ENCODE assay signal across 10 cellular contexts in genomic region chr6:98769546-98769945, GRCh38.
DNase-seq lines count a peak whose midpoint lies in the region; ATAC-seq, FAIRE-seq and TF ChIP-seq lines count a peak whose summit lies in the region.
"Had no signal": no experiment of that assay in that cellular context is flagged by ENCODE, and none has a peak within 500 bp of the region (broad histone marks: within the 10 kb centered on the region; RNA-seq: fewer than 3 reads in every experiment).

No MANE protein-coding gene starts in this region.

- H3K4me2 ChIP-seq in H1 (ENCODE audit: insufficient read depth in 1 of 2, low read depth in 2 of 2, low read length in 2 of 2), result no peak overlapping the region

- DNase-seq in NCI-H1092 (lab: John Stamatoyannopoulos, UW) (peak; percentile 19), H1 (ENCODE audit: low read depth in 1 of 2, low spot score in 2 of 2) (no peak), right atrium auricular region (ENCODE audit: low spot score) (no peak), NCI-H1694 treated with DMSO at 0.1 percent for 48 hours (lab: John Stamatoyannopoulos, UW) (no peak)
- no peak for DNase-seq in effector CD8-positive, alpha-beta T cell (lab: John Stamatoyannopoulos, UW)

- no peak overlapping the region for H3K23ac ChIP-seq in H1 (ENCODE audit: insufficient read length)

- H3K4me1 ChIP-seq in H1 (replicated peaks in 1 of 4; ENCODE audit: control insufficient read depth in 3 of 4, insufficient read depth in 4 of 4, low read length in 3 of 4) (no peaks in the 10 kb centered on the region), right atrium auricular region (no peaks in the 10 kb centered on the region)
- H3K4me1 ChIP-seq: body of pancreas had no signal

- H3K4me3 ChIP-seq in H1 (ENCODE audit: extremely low read depth in 1 of 4, insufficient read depth in 2 of 4, low read depth in 3 of 4, low read length in 4 of 4) (no peak overlapping the region), right atrium auricular region (no peak overlapping the region)
- H3K4me3 ChIP-seq: body of pancreas had no signal

- peak; percentile 78 for FAIRE-seq in H1 (lab: Jason Lieb, UNC)

- H3K79me2 ChIP-seq in H1 (ENCODE audit: control insufficient read depth in 1 of 2, insufficient read depth in 2 of 2, low read length in 2 of 2), result no peaks in the 10 kb centered on the region

- no peak overlapping the region for H3K4ac ChIP-seq in H1 (replicated peaks; ENCODE audit: insufficient read length, low read depth, low read length)

- H3K27me3 ChIP-seq in H1 (replicated peaks in 1 of 4; ENCODE audit: control insufficient read depth in 3 of 4, extremely low read depth in 1 of 4, insufficient read depth in 3 of 4, low read length in 3 of 4) (no peaks in the 10 kb centered on the region), right atrium auricular region (no peaks in the 10 kb centered on the region)

- TF ChIP-seq RAD21 in H1 (IDR thresholded peaks at IDR 0.05 in 1 of 2, conservative IDR thresholded peaks at IDR 0.05 in 1 of 2; ENCODE audit: low read depth in 2 of 2, low read length in 2 of 2), result peak; percentile 66 to 67

- 74% methylated on average over 1 of the region's 1 CpG; no CpG with 5 or more reads in 1 of the 2 experiments for WGBS in H1 (ENCODE audit: extremely low coverage in 1 of 2, insufficient coverage in 1 of 2, insufficient read length in 1 of 2, insufficient replicate concordance in 2 of 2, low coverage in 1 of 2, low lambda C conversion rate in 2 of 2, missing lambda C conversion rate in 1 of 2), 2 experiments

- H3K27ac ChIP-seq in C4-2B (no peak overlapping the region), H1 (ENCODE audit: low read depth, low read length) (no peak overlapping the region), right atrium auricular region (no peak overlapping the region)
- H3K27ac ChIP-seq: body of pancreas, HL-60 had no signal

- no peak overlapping the region for H3K56ac ChIP-seq in H1 (replicated peaks; ENCODE audit: insufficient read length, low read depth, low read length)

- H3K9me3 ChIP-seq in H1 (ENCODE audit: insufficient read depth in 2 of 2, low read depth in 1 of 2, low read length in 1 of 2), result no peaks in the 10 kb centered on the region
- H3K9me3 ChIP-seq in right atrium auricular region, result no peaks in the 10 kb centered on the region
- H3K9me3 ChIP-seq: body of pancreas had no signal

- no peak overlapping the region for H3K9ac ChIP-seq in H1 (replicated peaks in 1 of 4; ENCODE audit: extremely low read depth in 1 of 4, low read depth in 3 of 4, low read length in 3 of 4)

- peak; percentile 69 for ATAC-seq in GM18498 (IDR thresholded peaks at IDR 0.05; ENCODE audit: unreplicated experiment)
- no peak for ATAC-seq in GM19397 (IDR thresholded peaks at IDR 0.05; ENCODE audit: unreplicated experiment)
- ATAC-seq: body of pancreas had no signal

- no peak overlapping the region for H2BK12ac ChIP-seq in H1 (ENCODE audit: low read depth, low read length)

- POLR2A ChIA-PET in H1 (lab: Charles Lee; ENCODE audit: partially characterized antibody), result no interaction called here

- no peak overlapping the region for H4K8ac ChIP-seq in H1 (ENCODE audit: extremely low read depth, insufficient read depth, low read length)

- H2BK15ac ChIP-seq in H1 (ENCODE audit: low read length), result no peak overlapping the region

- no peak for TF ChIP-seq POLR2A in H1 (IDR thresholded peaks at IDR 0.05; ENCODE audit: control extremely low read depth in 1 of 2, low read depth in 2 of 2, low read length in 2 of 2)

- no peak overlapping the region for H4K91ac ChIP-seq in H1 (replicated peaks; ENCODE audit: insufficient read length, low read length)

- no peaks in the 10 kb centered on the region; the same call in 1 of the 2 replicates for H3K23me2 ChIP-seq in H1 (ENCODE audit: low read depth, low read length)

- TF ChIP-seq CTCF in C4-2B (conservative IDR thresholded peaks at IDR 0.05), result peak; percentile 48
- TF ChIP-seq CTCF in H1 (IDR thresholded peaks at IDR 0.05; ENCODE audit: control extremely low read depth in 1 of 3, insufficient read depth in 1 of 3, low read depth in 1 of 3, low read length in 3 of 3), result peak; percentile 16 to 42 (median 39)
- no peak for TF ChIP-seq CTCF in right atrium auricular region (IDR thresholded peaks at IDR 0.05)

- no peak overlapping the region for H2BK20ac ChIP-seq in H1 (ENCODE audit: low read length)

- H4K5ac ChIP-seq in H1 (ENCODE audit: insufficient read length, low read depth, low read length), result no peak overlapping the region

- TF ChIP-seq EP300 in H1 (IDR thresholded peaks at IDR 0.05; ENCODE audit: borderline replicate concordance in 1 of 2, low read depth in 2 of 2, low read length in 2 of 2), result no peak

- H3K36me3 ChIP-seq in H1 (ENCODE audit: control insufficient read depth in 2 of 4, insufficient read depth in 4 of 4, low read length in 3 of 4), result no peaks in the 10 kb centered on the region
- no peaks in the 10 kb centered on the region for H3K36me3 ChIP-seq in right atrium auricular region

- no peak overlapping the region for H2BK5ac ChIP-seq in H1 (ENCODE audit: low read depth, low read length)

- CTCF ChIA-PET in H1 (lab: Charles Lee; ENCODE audit: partially characterized antibody), result interaction anchor here (0.7 to 2.6 kb wide), 11 partner anchors 10 to 346 kb away, joined by 3 to 9 read pairs (median 3); no protein-coding TSS in a partner anchor

- H2BK120ac ChIP-seq in H1 (replicated peaks; ENCODE audit: low read depth, low read length), result no peak overlapping the region

- H3K14ac ChIP-seq in H1 (ENCODE audit: insufficient read length), result no peak overlapping the region

- H2AK5ac ChIP-seq in H1 (ENCODE audit: low read depth, low read length), result no peak overlapping the region

- H2AFZ ChIP-seq in H1 (ENCODE audit: low read length), result no peak overlapping the region

- no peaks in the 10 kb centered on the region for H3K79me1 ChIP-seq in H1 (ENCODE audit: low read depth, low read length)

- H4K20me1 ChIP-seq in H1 (replicated peaks in 1 of 2; ENCODE audit: control insufficient read depth in 1 of 2, insufficient read depth in 2 of 2, low read length in 2 of 2), result no peaks in the 10 kb centered on the region

- H3K18ac ChIP-seq in H1 (ENCODE audit: extremely low read depth, low read length), result no peak overlapping the region

TF ChIP-seq in H1, 55 proteins besides CTCF, POLR2A, EP300 and RAD21:
- TF ChIP-seq CBX8 (IDR thresholded peaks at IDR 0.05; ENCODE audit: borderline replicate concordance, low read depth, low read length) (no peak), SIN3A (conservative IDR thresholded peaks at IDR 0.05 in 1 of 2, IDR thresholded peaks at IDR 0.05 in 1 of 2; ENCODE audit: low read depth in 1 of 2, low read length in 2 of 2) (no peak), TAF1 (IDR thresholded peaks at IDR 0.05; ENCODE audit: low read depth, low read length) (no peak), USF2 (IDR thresholded peaks at IDR 0.05; ENCODE audit: low read length) (no peak), RBBP5 (IDR thresholded peaks at IDR 0.05; ENCODE audit: borderline replicate concordance, low read depth, low read length) (no peak), CEBPB (IDR thresholded peaks at IDR 0.05; ENCODE audit: low read depth, low read length) (no peak), SIRT6 (IDR thresholded peaks at IDR 0.05; ENCODE audit: low read length) (no peak), CHD1 (IDR thresholded peaks at IDR 0.05; ENCODE audit: low read depth, low read length) (no peak), HDAC2 (IDR thresholded peaks at IDR 0.05; ENCODE audit: borderline replicate concordance in 1 of 2, low read depth in 2 of 2, low read length in 2 of 2) (no peak), JUND (IDR thresholded peaks at IDR 0.05; ENCODE audit: low read length) (no peak), ZNF274 (IDR thresholded peaks at IDR 0.05; ENCODE audit: borderline replicate concordance, extremely low read depth, low read length) (no peak)
- TF ChIP-seq, protein P1, sequence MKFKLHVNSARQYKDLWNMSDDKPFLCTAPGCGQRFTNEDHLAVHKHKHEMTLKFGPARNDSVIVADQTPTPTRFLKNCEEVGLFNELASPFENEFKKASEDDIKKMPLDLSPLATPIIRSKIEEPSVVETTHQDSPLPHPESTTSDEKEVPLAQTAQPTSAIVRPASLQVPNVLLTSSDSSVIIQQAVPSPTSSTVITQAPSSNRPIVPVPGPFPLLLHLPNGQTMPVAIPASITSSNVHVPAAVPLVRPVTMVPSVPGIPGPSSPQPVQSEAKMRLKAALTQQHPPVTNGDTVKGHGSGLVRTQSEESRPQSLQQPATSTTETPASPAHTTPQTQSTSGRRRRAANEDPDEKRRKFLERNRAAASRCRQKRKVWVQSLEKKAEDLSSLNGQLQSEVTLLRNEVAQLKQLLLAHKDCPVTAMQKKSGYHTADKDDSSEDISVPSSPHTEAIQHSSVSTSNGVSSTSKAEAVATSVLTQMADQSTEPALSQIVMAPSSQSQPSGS (IDR thresholded peaks at IDR 0.05; ENCODE audit: low read length), result no peak

Comparison
In these comparisons a context has a peak if more than half of its experiments do, and no peak if none do; other contexts are left out.
1. CTCF ChIP-seq: peak in C4-2B (single experiment) and H1 (3 of 3); none in right atrium auricular region (0 of 2).